Comparison of ENCODE assay signal across 8 cellular contexts in the genomic region with DNA sequence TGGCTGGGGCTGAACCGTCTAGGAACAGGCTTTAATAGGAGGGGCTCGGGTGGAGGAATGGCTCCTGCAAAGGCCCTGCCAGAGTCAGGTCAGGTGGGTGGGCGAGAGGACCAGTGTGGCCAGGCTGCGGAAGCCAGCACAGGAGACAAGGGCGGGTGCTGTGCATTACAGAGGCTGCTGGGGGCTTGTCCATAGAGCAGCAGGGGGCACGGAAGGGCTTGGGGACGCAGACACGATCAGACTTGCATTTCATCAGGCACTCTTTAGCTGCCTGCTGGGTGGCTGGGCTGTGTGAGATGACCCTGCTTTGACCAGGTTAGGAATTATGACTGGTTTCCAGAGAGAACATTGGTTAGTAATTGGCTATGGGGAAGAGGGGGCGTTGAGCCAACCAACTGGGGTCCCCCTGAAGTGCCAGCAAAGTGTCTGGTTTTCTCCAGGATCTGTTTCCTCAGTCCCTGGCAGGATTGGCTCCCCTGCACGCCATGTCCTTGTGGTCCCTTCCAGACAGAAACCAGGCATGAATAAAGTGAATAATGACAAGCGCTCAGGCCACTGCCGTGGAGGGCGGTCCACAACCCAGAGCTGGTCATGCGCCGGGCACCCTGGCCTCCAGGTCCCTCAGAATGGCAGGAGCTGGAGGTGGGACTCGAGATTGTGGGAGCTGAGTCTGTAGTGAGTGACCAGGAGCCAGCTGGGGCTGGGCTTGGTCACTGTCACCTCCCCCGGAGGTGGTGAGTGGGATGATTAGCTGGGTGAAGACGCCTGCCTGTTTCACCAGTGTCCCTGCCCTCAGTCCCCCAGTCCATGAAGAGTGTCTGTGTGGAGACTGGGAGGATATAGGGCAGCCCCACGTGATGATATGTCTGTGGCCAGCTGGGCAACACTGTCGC. TPM values are rescaled to one million over a fixed set of nuclear protein-coding genes. Genes with fewer than 3 reads are reported as not detected.
DNase-seq lines count a peak whose midpoint lies in the region; ATAC-seq, FAIRE-seq and TF ChIP-seq lines count a peak whose summit lies in the region.
"Not testable (repeated sequence)": the region's sequence is repeated elsewhere in the genome, so short reads cannot be mapped to it uniquely, and the experiment has no call there.

No MANE protein-coding gene starts in this region.

- CTCF ChIA-PET in K562 (lab: Yijun Ruan, JAX; ENCODE audit: low intra/inter-chr PET ratio), result interaction anchor here (0.7 to 0.8 kb wide), 2 partner anchors 97 to 405 kb away, joined by 3 read pairs; no protein-coding TSS in a partner anchor

- H3K36me3 Mint-ChIP-seq in IgD-negative memory B cell, result not testable (repeated sequence)

- H3K9me1 ChIP-seq in K562 (ENCODE audit: control insufficient read depth, insufficient read depth, low read length), result not testable (repeated sequence)

- H3K4me3 ChIP-seq in WERI-Rb-1 (ENCODE audit: low read depth, low read length), result peak overlapping the region; percentile 81
- H3K4me3 ChIP-seq in K562, result peak overlapping the region; percentile 71
- peak overlapping the region; percentile 83 for H3K4me3 ChIP-seq in fibroblast of pulmonary artery (replicated peaks; ENCODE audit: low read depth, low read length)
- peak overlapping the region; percentile 89 for H3K4me3 ChIP-seq in lower leg skin (ENCODE audit: low read depth, poor library complexity, severe bottlenecking)
- H3K4me3 ChIP-seq in rectal smooth muscle tissue (ENCODE audit: low read length), result peak overlapping the region; percentile 90

- peaks cover 29 to 49% of the 10 kb centered on the region in 2 experiments for H3K4me1 ChIP-seq in K562 (replicated peaks in 1 of 2; ENCODE audit: control insufficient read depth in 2 of 2, insufficient read depth in 2 of 2, low read length in 2 of 2)
- not testable (repeated sequence) for H3K4me1 ChIP-seq in rectal smooth muscle tissue (ENCODE audit: control insufficient read depth, insufficient read depth, low read length)

- TF ChIP-seq POLR2A in K562 (conservative IDR thresholded peaks at IDR 0.05); lower leg skin (IDR thresholded peaks at IDR 0.05): not testable (repeated sequence)

- H3K27ac Mint-ChIP-seq in IgD-negative memory B cell, result peak overlapping the region; percentile 14 to 83 (median 62)

- peaks cover 16% of the 10 kb centered on the region for H4K20me1 ChIP-seq in K562 (replicated peaks; ENCODE audit: control insufficient read depth, insufficient read depth, low read length)

- not testable (repeated sequence) for H3K9me3 ChIP-seq in WERI-Rb-1 (ENCODE audit: severe bottlenecking); K562 (replicated peaks; ENCODE audit: control insufficient read depth, insufficient read depth, low read depth, low read length)

- DNase-seq in ELF-1 (ENCODE audit: low read depth, low spot score) (peak; percentile 40), WERI-Rb-1 (peak; percentile 35), K562 (ENCODE audit: extremely low read depth in 1 of 4, low spot score in 3 of 4) (peak in 1 of 4 experiments; percentile 67), lower leg skin (ENCODE audit: low spot score in 2 of 2) (peak in 1 of 2 donors; percentile 72)
- not testable (repeated sequence) for DNase-seq in fibroblast of pulmonary artery (ENCODE audit: low read depth); urothelium cell line (ENCODE audit: low spot score)

- WGBS in K562 (ENCODE audit: insufficient coverage, low coverage, missing lambda C conversion rate), result 43% methylated on average over 20 of the region's 20 CpGs
- 52 to 57% methylated on average over 13 to 18 of the region's 20 CpGs for WGBS in lower leg skin, 2 donors

- not testable (repeated sequence) for H3K27me3 Mint-ChIP-seq in IgD-negative memory B cell

- BruUV-seq in K562 (replicated peaks; lab: Mats Ljungman, UMichigan), result not testable (repeated sequence)

- not testable (repeated sequence) for TF ChIP-seq EP300 in K562 (IDR thresholded peaks at IDR 0.05; ENCODE audit: low read length)

- TF ChIP-seq CTCF in WERI-Rb-1 (IDR thresholded peaks at IDR 0.05; ENCODE audit: low read depth, low read length); K562 (IDR thresholded peaks at IDR 0.05 in 2 of 3, conservative IDR thresholded peaks at IDR 0.05 in 1 of 3; ENCODE audit: insufficient read depth in 2 of 3, low read depth in 1 of 3, low read length in 3 of 3); fibroblast of pulmonary artery (IDR thresholded peaks at IDR 0.05; ENCODE audit: low read length, missing control alignments); lower leg skin (IDR thresholded peaks at IDR 0.05): not testable (repeated sequence)

- H3K36me3 ChIP-seq in WERI-Rb-1; K562 (ENCODE audit: control insufficient read depth, insufficient read depth, low read length); rectal smooth muscle tissue (ENCODE audit: control insufficient read depth, insufficient read depth, low read length): not testable (repeated sequence)

- peak; percentile 22 for ATAC-seq in K562

- peaks cover 27% of the 10 kb centered on the region for H3K79me2 ChIP-seq in K562 (ENCODE audit: control insufficient read depth, insufficient read depth, low read length)

- TF ChIP-seq RAD21 in K562 (CRISPR knock-in tag; conservative IDR thresholded peaks at IDR 0.05 in 1 of 2, IDR thresholded peaks at IDR 0.05 in 1 of 2), result not testable (repeated sequence)

- peak overlapping the region; percentile 98 for H2AFZ ChIP-seq in K562 (ENCODE audit: low read depth, low read length)

- H3K27me3 ChIP-seq in WERI-Rb-1 (ENCODE audit: insufficient read depth, low read depth, severe bottlenecking); K562 (ENCODE audit: control insufficient read depth in 2 of 2, insufficient read depth in 2 of 2, low read length in 2 of 2); rectal smooth muscle tissue (ENCODE audit: control insufficient read depth, insufficient read depth, low read length): not testable (repeated sequence)

- H3K9me3 Mint-ChIP-seq in IgD-negative memory B cell, result not testable (repeated sequence)

- H3K4me1 Mint-ChIP-seq in IgD-negative memory B cell, result peaks cover 11 to 18% (median 18%) of the 10 kb centered on the region in 3 donors

- H3K27ac ChIP-seq in WERI-Rb-1, result peak overlapping the region; percentile 84
- H3K27ac ChIP-seq in K562 (ENCODE audit: extremely low read depth, low read depth, low read length), result peak overlapping the region; percentile 75
- H3K27ac ChIP-seq in rectal smooth muscle tissue (ENCODE audit: low read depth, low read length), result peak overlapping the region; percentile 80

- H3K9ac ChIP-seq in K562 (ENCODE audit: insufficient read depth in 1 of 2, low read depth in 2 of 2, low read length in 2 of 2) (peak overlapping the region; percentile 77 to 97), rectal smooth muscle tissue (ENCODE audit: low read length) (peak overlapping the region; percentile 61)

- H3K4me2 ChIP-seq in K562 (ENCODE audit: insufficient read depth, low read length), result peak overlapping the region; percentile 91

- H3K4me3 Mint-ChIP-seq in IgD-negative memory B cell, result peak overlapping the region; percentile 87 to 97 (median 95)

- FAIRE-seq in K562 (lab: Jason Lieb, UNC), result not testable (repeated sequence)
- peak; percentile 92 for FAIRE-seq in urothelium cell line (lab: Jason Lieb, UNC)

- POLR2A ChIA-PET in K562 (lab: Yijun Ruan, JAX), result interaction anchor here (1.2 to 3.3 kb wide), 3 partner anchors 10 to 135 kb away, joined by 4 to 19 read pairs (median 6); no protein-coding TSS in a partner anchor

- in situ Hi-C loops in K562 (cut with MboI), result loop anchor here (10.0 to 25.0 kb wide), 2 partner anchors 1666 to 1909 kb away; no protein-coding TSS in a partner anchor

- intact Hi-C loops in K562 (cut with micrococcal nuclease), result loop anchor here (1.0 to 2.0 kb wide), 2 partner anchors 74 to 175 kb away; partner anchors contain the start of gene ZNF74
- intact Hi-C loops in lower leg skin (cut with DNase I; ENCODE audit: low total_unique reads), result not testable (repeated sequence)

RNA-seq across cellular contexts. Expression of gene DGCR6L, which starts 1.0 kb away (rescaled TPM):
- polyA plus RNA-seq in IgD-negative memory B cell, result 63.5 TPM
- 5.8 and 25.8 TPM in 2 replicates for total RNA-seq in K562 (2011; cell fraction: chromatin; rRNA removed; ENCODE audit: low replicate concordance)
- total RNA-seq in K562 (2011; cell fraction: nucleolus; rRNA removed), result 37.9 and 39.6 TPM in 2 replicates
- total RNA-seq in K562 (2011; cell fraction: nucleoplasm; rRNA removed), result 19.9 and 28.5 TPM in 2 replicates
- total RNA-seq in K562 (2014; rRNA removed), result 151 and 163 TPM in 2 replicates
- 14.1 and 20.0 TPM in 2 replicates for total RNA-seq in K562 (2014; rRNA removed; fragmentation: Illumina TruSeq; extraction: Trizol)
- 78.1 and 78.6 TPM in 2 replicates for total RNA-seq in K562 (2015; rRNA removed; fragmentation: Illumina TruSeq; extraction: Trizol)
- 95.3 and 101 TPM in 2 replicates for total RNA-seq in K562 (2021)
- polyA plus RNA-seq in K562 (2011; rRNA removed), result 51.0 and 88.0 TPM in 2 replicates
- polyA plus RNA-seq in K562 (2011; cell fraction: cytosol; rRNA removed), result 116 and 204 TPM in 2 replicates
- polyA plus RNA-seq in K562 (2011; cell fraction: nucleus; rRNA removed), result 72.9 and 95.1 TPM in 2 replicates
- polyA plus RNA-seq in K562 (2012), result 80.6 and 161 TPM in 2 replicates
- polyA plus RNA-seq in K562 (2014; fragmentation: Illumina TruSeq; extraction: Trizol), result 40.4 and 66.5 TPM in 2 replicates
- polyA plus RNA-seq in K562 (2014; fragmentation: Nextera tagmentation; extraction: Ambion mirVana), result 1 to 10 TPM; 3.6 to 8.1 TPM
- 113 and 117 TPM in 2 replicates for polyA plus RNA-seq in K562 (2014; rRNA removed)
- polyA minus RNA-seq in K562 (2011; rRNA and poly(A)+ RNA removed), result 14.8 and 17.4 TPM in 2 replicates
- polyA minus RNA-seq in K562 (2011; cell fraction: cytosol; rRNA and poly(A)+ RNA removed), result 35.4 and 39.9 TPM in 2 replicates
- polyA minus RNA-seq in K562 (2011; cell fraction: nucleus; rRNA and poly(A)+ RNA removed), result 29.2 and 43.1 TPM in 2 replicates
- 10 to 100 TPM; 56.2 to 81.0 (median 79.3) TPM for total RNA-seq in lower leg skin

RNA-seq across cellular contexts. Expression of gene RTN4R, which starts 52.8 kb away (rescaled TPM):
- polyA plus RNA-seq in IgD-negative memory B cell (not detected), K562 (2011; rRNA removed) (1.3 and 4.4 TPM in 2 replicates), K562 (2014; fragmentation: Illumina TruSeq; extraction: Trizol) (0.46 TPM in 1 of 2 replicates, not detected in the other), K562 (2014; fragmentation: Nextera tagmentation; extraction: Ambion mirVana) (under 1 TPM in 1 of 2 experiments, not detected in 1; 0.04 TPM), K562 (2014; rRNA removed) (1.2 and 2.3 TPM in 2 replicates)
- total RNA-seq in K562 (2011; cell fraction: chromatin; rRNA removed; ENCODE audit: low replicate concordance), result 0.62 and 4.8 TPM in 2 replicates
- total RNA-seq in K562 (2011; cell fraction: nucleolus; rRNA removed), result 7.4 and 9.8 TPM in 2 replicates
- 3.2 and 3.7 TPM in 2 replicates for total RNA-seq in K562 (2011; cell fraction: nucleoplasm; rRNA removed)
- total RNA-seq in K562 (2014; rRNA removed) (1.5 and 2.3 TPM in 2 replicates), K562 (2014; rRNA removed; fragmentation: Illumina TruSeq; extraction: Trizol) (not detected in 2 replicates), K562 (2015; rRNA removed; fragmentation: Illumina TruSeq; extraction: Trizol) (0.41 and 0.43 TPM in 2 replicates), K562 (2021) (2.8 and 3.0 TPM in 2 replicates), lower leg skin (10 to 100 TPM in 3 of 4 donors, 1 to 10 TPM in 1; 9.1 to 15.7 (median 12.9) TPM)
- 5.9 and 9.9 TPM in 2 replicates for polyA plus RNA-seq in K562 (2011; cell fraction: cytosol; rRNA removed)
- polyA plus RNA-seq in K562 (2011; cell fraction: nucleus; rRNA removed), result 2.9 and 3.5 TPM in 2 replicates
- polyA plus RNA-seq in K562 (2012), result 2.9 and 4.6 TPM in 2 replicates
- 1.0 and 1.5 TPM in 2 replicates for polyA minus RNA-seq in K562 (2011; rRNA and poly(A)+ RNA removed)
- 5.1 and 13.6 TPM in 2 replicates for polyA minus RNA-seq in K562 (2011; cell fraction: cytosol; rRNA and poly(A)+ RNA removed)
- 0.40 and 1.3 TPM in 2 replicates for polyA minus RNA-seq in K562 (2011; cell fraction: nucleus; rRNA and poly(A)+ RNA removed)
